29 cellular contexts compared by ENCODE assay signal in genomic region chr2:102498414-102498813, GRCh38. TPM values are rescaled to one million over a fixed set of nuclear protein-coding genes. Genes with fewer than 3 reads are reported as not detected.
A peak's percentile ranks its signal among the peaks of the same experiment; 100 is the strongest.
DNase-seq lines count a peak whose midpoint lies in the region; ATAC-seq, FAIRE-seq and TF ChIP-seq lines count a peak whose summit lies in the region.
"Had no signal": no experiment of that assay in that cellular context is flagged by ENCODE, and none has a peak within 500 bp of the region (broad histone marks: within the 10 kb centered on the region; RNA-seq: fewer than 3 reads in every experiment).

No MANE protein-coding gene starts in this region.

- intact Hi-C loops in HepG2 (cut with micrococcal nuclease; ENCODE audit: unreplicated experiment): no loop called here
- intact Hi-C loops in right lobe of liver (cut with DNase I): no loop called here

- H3K79me2 ChIP-seq in HepG2 (ENCODE audit: insufficient read depth, low read length): no peaks in the 10 kb centered on the region

- DNase-seq in HepG2 (ENCODE audit: low spot score): no peak
- DNase-seq in right lobe of liver: no peak
- peak; percentile 72 to 75 for DNase-seq in NCI-H526 (lab: John Stamatoyannopoulos, UW)
- DNase-seq in stimulated activated naive CD8-positive, alpha-beta T cell treated with anti-CD3 and anti-CD28 coated beads, Interleukin-15, amount 100 ng/mL, for 72 hours: peak in 1 of 2 donors; percentile 34
- no peak for DNase-seq in HK-2 (ENCODE audit: unreplicated experiment)
- no peak for DNase-seq in stimulated activated naive CD4-positive, alpha-beta T cell treated with Interleukin-2 at 50 U/mL for 16 hours (lab: John Stamatoyannopoulos, UW)
- DNase-seq: C1 segment of cervical spinal cord; CD4-positive, alpha-beta memory T cell; COR-L47; GDM1; MV-4-11; NCI-H1105; NCI-H1436 treated with DMSO at 0.1 percent for 48 hours; NCI-H187 treated with DMSO at 0.1 percent for 48 hours; NCI-H2171 treated with DMSO at 0.1 percent for 48 hours; NCI-H345; NCI-H510A treated with DMSO at 0.1 percent for 48 hours; NCI-H774; NK-92 treated with Interleukin-12 subunit alpha and Interleukin-12 subunit beta, amount 100 ng/mL, for 24 hours; PC-9; Right ventricle myocardium superior; RPMI8226 had no signal

- H3K27me3 ChIP-seq in HepG2 (ENCODE audit: control insufficient read depth in 1 of 2, insufficient read depth in 2 of 2, low read length in 2 of 2) (peaks cover 0 to 8% of the 10 kb centered on the region in 2 experiments; a peak in 2 of 5 replicates), right lobe of liver (no peaks in the 10 kb centered on the region)
- H3K27me3 ChIP-seq: SJSA1 had no signal

- no peak for FAIRE-seq in HepG2 (lab: Jason Lieb, UNC)
- FAIRE-seq: GM12892, K562 had no signal

- ATAC-seq in HepG2 (no peak), right lobe of liver (no peak)
- peak; percentile 96 for ATAC-seq in activated T-helper 17 cell treated with anti-CD3 and anti-CD28 coated beads, Interleukin-2, amount 50 U/mL, for 72 hours (replicated peaks)
- ATAC-seq in stimulated activated naive CD8-positive, alpha-beta T cell treated with anti-CD3 and anti-CD28 coated beads, Interleukin-15, amount 100 ng/mL, for 72 hours: peak; percentile 95
- ATAC-seq: HCT116, K562 had no signal

- H3K27ac Mint-ChIP-seq in activated T-helper 17 cell treated with anti-CD3 and anti-CD28 coated beads, Interleukin-2, amount 50 U/mL, for 72 hours: no peak overlapping the region
- H3K27ac Mint-ChIP-seq in stimulated activated naive CD8-positive, alpha-beta T cell treated with anti-CD3 and anti-CD28 coated beads, Interleukin-15, amount 100 ng/mL, for 72 hours: no peak overlapping the region
- H3K27ac Mint-ChIP-seq: CD4-positive, alpha-beta memory T cell had no signal

- H3K27ac ChIP-seq in HepG2 (ENCODE audit: extremely low read length, insufficient read depth, low read length) (no peak overlapping the region), right lobe of liver (no peak overlapping the region)
- H3K27ac ChIP-seq: PC-9, SJSA1 had no signal

- H3K36me3 Mint-ChIP-seq in activated T-helper 17 cell treated with anti-CD3 and anti-CD28 coated beads, Interleukin-2, amount 50 U/mL, for 72 hours (ENCODE audit: low read depth): no peaks in the 10 kb centered on the region
- H3K36me3 Mint-ChIP-seq: CD4-positive, alpha-beta memory T cell had no signal

- CTCF ChIA-PET in HepG2 (lab: Yijun Ruan, JAX; ENCODE audit: low intra/inter-chr PET ratio, low total read pairs): no interaction called here

- H4K20me1 ChIP-seq in HepG2 (ENCODE audit: insufficient read depth, low read length): no peaks in the 10 kb centered on the region

- peaks cover 16% of the 10 kb centered on the region for H3K27me3 Mint-ChIP-seq in activated T-helper 17 cell treated with anti-CD3 and anti-CD28 coated beads, Interleukin-2, amount 50 U/mL, for 72 hours
- H3K27me3 Mint-ChIP-seq in stimulated activated naive CD8-positive, alpha-beta T cell treated with anti-CD3 and anti-CD28 coated beads, Interleukin-15, amount 100 ng/mL, for 72 hours: peaks cover 36% of the 10 kb centered on the region

- peaks cover 6% of the 10 kb centered on the region for H3K4me1 Mint-ChIP-seq in activated T-helper 17 cell treated with anti-CD3 and anti-CD28 coated beads, Interleukin-2, amount 50 U/mL, for 72 hours
- peaks cover 16% of the 10 kb centered on the region for H3K4me1 Mint-ChIP-seq in stimulated activated naive CD8-positive, alpha-beta T cell treated with anti-CD3 and anti-CD28 coated beads, Interleukin-15, amount 100 ng/mL, for 72 hours
- H3K4me1 Mint-ChIP-seq: CD4-positive, alpha-beta memory T cell had no signal

- no TSS peak for BruUV-seq in HepG2 (replicated peaks; lab: Mats Ljungman, UMichigan)

- H3K4me2 ChIP-seq in HepG2 (ENCODE audit: low read depth, low read length): no peak overlapping the region
- H3K4me2 ChIP-seq: PC-9 had no signal

- no peak overlapping the region for H3K4me3 Mint-ChIP-seq in activated T-helper 17 cell treated with anti-CD3 and anti-CD28 coated beads, Interleukin-2, amount 50 U/mL, for 72 hours
- H3K4me3 Mint-ChIP-seq in stimulated activated naive CD8-positive, alpha-beta T cell treated with anti-CD3 and anti-CD28 coated beads, Interleukin-15, amount 100 ng/mL, for 72 hours: peak overlapping the region in 1 of 2 donors; percentile 57
- H3K4me3 Mint-ChIP-seq: CD4-positive, alpha-beta memory T cell had no signal

- no peak overlapping the region for H3K4me3 ChIP-seq in HepG2 (replicated peaks in 1 of 3; ENCODE audit: insufficient read depth in 1 of 3, low read depth in 2 of 3, low read length in 3 of 3)
- H3K4me3 ChIP-seq in right lobe of liver: no peak overlapping the region
- H3K4me3 ChIP-seq: K562, PC-9, SJSA1 had no signal

- H3K9me3 ChIP-seq in HepG2 (ENCODE audit: low read length): no peaks in the 10 kb centered on the region
- no peaks in the 10 kb centered on the region for H3K9me3 ChIP-seq in right lobe of liver
- H3K9me3 ChIP-seq: SJSA1 had no signal

- H3K9me3 Mint-ChIP-seq in activated T-helper 17 cell treated with anti-CD3 and anti-CD28 coated beads, Interleukin-2, amount 50 U/mL, for 72 hours: peaks cover 3% of the 10 kb centered on the region
- H3K9me3 Mint-ChIP-seq in stimulated activated naive CD8-positive, alpha-beta T cell treated with anti-CD3 and anti-CD28 coated beads, Interleukin-15, amount 100 ng/mL, for 72 hours: peaks cover 5 to 13% of the 10 kb centered on the region in 2 donors

- POLR2A ChIA-PET in HepG2 (lab: Yijun Ruan, JAX): no interaction called here

- no peak for TF ChIP-seq CTCF in HepG2 (CRISPR knock-in tag; IDR thresholded peaks at IDR 0.05)
- TF ChIP-seq CTCF in right lobe of liver (IDR thresholded peaks at IDR 0.05): no peak

- no peak for TF ChIP-seq EP300 in HepG2 (IDR thresholded peaks at IDR 0.05; ENCODE audit: low read depth in 2 of 2, low read length in 2 of 2)
- TF ChIP-seq EP300 in HepG2 (CRISPR knock-in tag; IDR thresholded peaks at IDR 0.05; ENCODE audit: borderline replicate concordance): no peak

- TF ChIP-seq RAD21 in HepG2 (CRISPR knock-in tag; IDR thresholded peaks at IDR 0.05): no peak

- TF ChIP-seq POLR2A in HepG2 (IDR thresholded peaks at IDR 0.05; ENCODE audit: insufficient read depth in 1 of 2, low read depth in 2 of 2, low read length in 2 of 2) (no peak), right lobe of liver (IDR thresholded peaks at IDR 0.05) (no peak)

- H3K36me3 ChIP-seq in HepG2 (replicated peaks in 1 of 2; ENCODE audit: control insufficient read depth in 1 of 2, insufficient read depth in 2 of 2, low read length in 2 of 2) (no peaks in the 10 kb centered on the region), right lobe of liver (no peaks in the 10 kb centered on the region)
- H3K36me3 ChIP-seq: SJSA1 had no signal

- no peak overlapping the region for H3K9ac ChIP-seq in HepG2 (ENCODE audit: insufficient read depth, low read depth, low read length)

- H3K4me1 ChIP-seq in HepG2 (ENCODE audit: insufficient read depth, low read length) (no peaks in the 10 kb centered on the region), right lobe of liver (no peaks in the 10 kb centered on the region)

- 0% methylated on average over 2 of the region's 2 CpGs for WGBS in HepG2 (ENCODE audit: low lambda C conversion rate)
- 77% methylated on average over 2 of the region's 2 CpGs for WGBS in right lobe of liver (ENCODE audit: insufficient coverage, low coverage, low lambda C conversion rate, missing lambda C conversion rate)

- no peak overlapping the region for H2AFZ ChIP-seq in HepG2 (ENCODE audit: low read length)
- H2AFZ ChIP-seq: PC-9 had no signal

- in situ Hi-C loops in HepG2 (cut with HindIII; ENCODE audit: extremely low pct_ligation_motif_present, low pct_unique_long_range_greater_than_20kb): no loop called here

TF ChIP-seq in HepG2, 621 proteins besides CTCF, POLR2A, EP300 and RAD21:
- TF ChIP-seq CREB1 (IDR thresholded peaks at IDR 0.05) (0 out of 2 replicates have a peak, but pooled peaks have one; percentile 36), CREB1 (CRISPR knock-in tag; IDR thresholded peaks at IDR 0.05) (no peak), MTF2 (CRISPR knock-in tag; IDR thresholded peaks at IDR 0.05; ENCODE audit: borderline replicate concordance) (no peak)

RNA-seq across cellular contexts. Expression of gene SLC9A4, which starts 25.4 kb away (rescaled TPM):
- total RNA-seq in HepG2 (2016; rRNA removed; fragmentation: Illumina TruSeq; extraction: Trizol): not detected in 2 replicates
- total RNA-seq in HepG2 (2016; cell fraction: cytosol; rRNA removed; fragmentation: Illumina TruSeq; extraction: Trizol; ENCODE audit: low read depth): not detected in 2 replicates
- not detected in 2 replicates for total RNA-seq in HepG2 (2016; cell fraction: insoluble cytoplasmic fraction; rRNA removed; fragmentation: Illumina TruSeq; extraction: Trizol)
- total RNA-seq in HepG2 (2016; cell fraction: membrane; rRNA removed; fragmentation: Illumina TruSeq; extraction: Trizol): not detected in 2 replicates
- total RNA-seq in HepG2 (2016; cell fraction: nucleus; rRNA removed; fragmentation: Illumina TruSeq; extraction: Trizol): not detected in 2 replicates
- polyA plus RNA-seq in HepG2 (2011; rRNA removed): not detected in 2 replicates
- not detected in 2 replicates for polyA plus RNA-seq in HepG2 (2011; cell fraction: cytosol; rRNA removed)
- polyA plus RNA-seq in HepG2 (2011; cell fraction: nucleus; rRNA removed): not detected in 2 replicates
- not detected in 2 replicates for polyA plus RNA-seq in HepG2 (2012)
- not detected in 2 replicates for polyA plus RNA-seq in HepG2 (2016; cell fraction: cytosol; fragmentation: Illumina TruSeq; extraction: Trizol; ENCODE audit: low read depth)
- polyA plus RNA-seq in HepG2 (2016; cell fraction: insoluble cytoplasmic fraction; fragmentation: Illumina TruSeq; extraction: Trizol; ENCODE audit: low read depth): not detected in 2 replicates
- not detected in 2 replicates for polyA plus RNA-seq in HepG2 (2016; cell fraction: membrane; fragmentation: Illumina TruSeq; extraction: Trizol; ENCODE audit: low read depth)
- not detected in 2 replicates for polyA plus RNA-seq in HepG2 (2016; cell fraction: nucleus; fragmentation: Illumina TruSeq; extraction: Trizol; ENCODE audit: insufficient read depth, low read depth)
- 0.04 TPM in 1 of 2 replicates, not detected in the other for polyA minus RNA-seq in HepG2 (2011; rRNA and poly(A)+ RNA removed; ENCODE audit: low replicate concordance)
- not detected in 2 replicates for polyA minus RNA-seq in HepG2 (2011; cell fraction: cytosol; rRNA and poly(A)+ RNA removed)
- 0.12 and 0.13 TPM in 2 replicates for polyA minus RNA-seq in HepG2 (2011; cell fraction: nucleus; rRNA and poly(A)+ RNA removed)
- total RNA-seq in right lobe of liver: not detected
- total RNA-seq in activated T-helper 17 cell treated with anti-CD3 and anti-CD28 coated beads, Interleukin-2, amount 50 U/mL, for 72 hours: under 1 TPM; 0.11 TPM
- total RNA-seq: H4, HT1080, Right ventricle myocardium superior, SJSA1 had no signal
- polyA plus RNA-seq: CD4-positive, alpha-beta memory T cell had no signal

Comparison
In these comparisons a context has a peak if more than half of its experiments do, and no peak if none do; other contexts are left out.
1. ATAC-seq: peak in activated T-helper 17 cell treated with anti-CD3 and anti-CD28 coated beads, Interleukin-2, amount 50 U/mL, for 72 hours (single experiment) and stimulated activated naive CD8-positive, alpha-beta T cell treated with anti-CD3 and anti-CD28 coated beads, Interleukin-15, amount 100 ng/mL, for 72 hours (single experiment); none in HepG2 (single experiment) and right lobe of liver (0 of 4).
2. DNase-seq: peak in NCI-H526 (2 of 2); none in HepG2 (single experiment), right lobe of liver (0 of 3), HK-2 (single experiment) and stimulated activated naive CD4-positive, alpha-beta T cell treated with Interleukin-2 at 50 U/mL for 16 hours (single experiment).